ENCODE assay signal across 9 cellular contexts in the genomic region with DNA sequence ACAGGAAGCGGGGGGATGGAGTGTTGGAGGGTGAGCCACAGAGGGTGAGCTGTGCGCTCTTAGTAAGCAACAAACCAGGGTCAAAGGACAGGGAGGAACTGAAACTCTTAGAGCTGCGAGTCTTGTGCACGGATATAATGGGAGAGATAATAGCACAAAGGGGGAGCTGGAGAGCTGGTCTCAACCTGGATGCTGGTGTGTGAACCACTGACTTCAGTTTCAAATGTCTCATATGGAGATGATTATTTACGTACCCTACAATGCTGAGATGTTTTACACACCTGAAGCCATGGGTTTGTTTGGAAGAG. TPM values are rescaled to one million over a fixed set of nuclear protein-coding genes. Genes with fewer than 3 reads are reported as not detected.
DNase-seq lines count a peak whose midpoint lies in the region; ATAC-seq, FAIRE-seq and TF ChIP-seq lines count a peak whose summit lies in the region.
"Had no signal": no experiment of that assay in that cellular context is flagged by ENCODE, and none has a peak within 500 bp of the region (broad histone marks: within the 10 kb centered on the region; RNA-seq: fewer than 3 reads in every experiment).

No MANE protein-coding gene starts in this region.

- H3K4me1 ChIP-seq in GM12878 (ENCODE audit: control insufficient read depth, insufficient read depth, low read length), result peaks cover 15% of the 10 kb centered on the region
- H3K4me1 ChIP-seq in prostate gland (replicated peaks), result no peaks in the 10 kb centered on the region

- 0% methylated on average over 5 of the region's 5 CpGs for WGBS in GM12878 (ENCODE audit: insufficient coverage, insufficient replicate concordance, low lambda C conversion rate, missing lambda C conversion rate)
- WGBS in prostate gland, result 67% methylated on average over 5 of the region's 5 CpGs

- no peaks in the 10 kb centered on the region for H4K20me1 ChIP-seq in GM12878 (ENCODE audit: control insufficient read depth, insufficient read depth)

- TF ChIP-seq EP300 in GM12878 (IDR thresholded peaks at IDR 0.05; ENCODE audit: borderline replicate concordance in 1 of 2, control insufficient read depth in 1 of 2, low read depth in 2 of 2, low read length in 2 of 2), result peak in 1 of 2 experiments; percentile 85; a peak in 2 of 4 replicates

- TF ChIP-seq POLR2A in GM12878 (IDR thresholded peaks at IDR 0.05; ENCODE audit: low read depth, low read length), result no peak
- no peak for TF ChIP-seq POLR2A in prostate gland (IDR thresholded peaks at IDR 0.05)

- peak; percentile 94 for FAIRE-seq in GM12878 (lab: Jason Lieb, UNC)

- intact Hi-C loops in GM12878 (cut with micrococcal nuclease; ENCODE audit: unreplicated experiment) (loop anchor here (5.0 to 10.0 kb wide), 3 partner anchors 34 to 302 kb away; a partner anchor contains a TSS), head of caudate nucleus (cut with DNase I) (no loop called here), prostate gland (cut with DNase I) (no loop called here)
- intact Hi-C loops in activated naive CD4-positive, alpha-beta T cell treated with anti-CD3 and anti-CD28 coated beads for 36 hours (cut with micrococcal nuclease), result loop anchor here (5.0 kb wide), 1 partner anchor 304 kb away; no protein-coding TSS in a partner anchor

- no peak overlapping the region; the same call in 1 of the 2 replicates for H2AFZ ChIP-seq in GM12878 (ENCODE audit: control insufficient read depth, low read depth, low read length)

- no peaks in the 10 kb centered on the region for H3K9me3 ChIP-seq in GM12878 (replicated peaks; ENCODE audit: control insufficient read depth, insufficient read depth, low read length)
- no peaks in the 10 kb centered on the region for H3K9me3 ChIP-seq in prostate gland

- H3K4me2 ChIP-seq in GM12878 (ENCODE audit: control insufficient read depth, insufficient read depth), result peak overlapping the region; percentile 50

- no peaks in the 10 kb centered on the region for H3K36me3 Mint-ChIP-seq in activated naive CD4-positive, alpha-beta T cell treated with anti-CD3 and anti-CD28 coated beads for 36 hours (ENCODE audit: low read depth)

- H3K27ac ChIP-seq in GM12878 (ENCODE audit: control insufficient read depth, insufficient read depth) (no peak overlapping the region), prostate gland (no peak overlapping the region)
- H3K27ac ChIP-seq: skin epidermis had no signal

- POLR2A ChIA-PET in GM12878 (lab: Charles Lee), result interaction anchor here (0.5 to 1.0 kb wide), 3 partner anchors 37 to 178 kb away, joined by 3 to 9 read pairs (median 6); a partner anchor contains a TSS

- peaks cover 3% of the 10 kb centered on the region for H3K4me1 Mint-ChIP-seq in activated naive CD4-positive, alpha-beta T cell treated with anti-CD3 and anti-CD28 coated beads for 36 hours (ENCODE audit: low read depth)

- H3K27ac Mint-ChIP-seq in activated naive CD4-positive, alpha-beta T cell treated with anti-CD3 and anti-CD28 coated beads for 36 hours, result no peak overlapping the region

- RAD21 ChIA-PET in GM12878 (lab: Charles Lee; ENCODE audit: unreplicated experiment), result interaction anchor here (0.8 to 2.4 kb wide), 10 partner anchors 32 to 520 kb away, joined by 3 to 8 read pairs (median 4); a partner anchor contains a TSS

- in situ Hi-C loops in GM12878 (cut with MboI) (loop anchor here (10.0 kb wide), 1 partner anchor 302 kb away; no protein-coding TSS in a partner anchor), G401 (cut with HindIII; ENCODE audit: low sequenced_read_pairs) (no loop called here)

- H3K27me3 Mint-ChIP-seq in activated naive CD4-positive, alpha-beta T cell treated with anti-CD3 and anti-CD28 coated beads for 36 hours (ENCODE audit: low read depth), result no peaks in the 10 kb centered on the region

- BruUV-seq in GM12878 (replicated peaks; lab: Mats Ljungman, UMichigan), result no TSS peak

- no peaks in the 10 kb centered on the region for H3K36me3 ChIP-seq in GM12878 (ENCODE audit: control insufficient read depth in 2 of 2, insufficient read depth in 2 of 2, low read length in 1 of 2)
- H3K36me3 ChIP-seq in prostate gland, result no peaks in the 10 kb centered on the region

- H3K79me2 ChIP-seq in GM12878 (ENCODE audit: control insufficient read depth, insufficient read depth, low read length), result no peaks in the 10 kb centered on the region

- peak; percentile 62 for TF ChIP-seq RAD21 in GM12878 (IDR thresholded peaks at IDR 0.05; ENCODE audit: insufficient read depth, low read depth, low read length)

- no peak overlapping the region for H3K9ac ChIP-seq in GM12878 (ENCODE audit: control insufficient read depth, insufficient read depth, low read length)

- H3K4me3 ChIP-seq in GM12878, result no peak overlapping the region
- H3K4me3 ChIP-seq in prostate gland, result no peak overlapping the region
- H3K4me3 ChIP-seq: skin epidermis had no signal

- DNase-seq in ELR (ENCODE audit: low read depth), result peak; percentile 62
- DNase-seq in GM12878 (ENCODE audit: low read depth, low spot score), result peak; percentile 64
- DNase-seq in G401 (ENCODE audit: low spot score), result no peak
- DNase-seq in activated naive CD4-positive, alpha-beta T cell treated with anti-CD3 and anti-CD28 coated beads for 36 hours, result no peak
- DNase-seq in head of caudate nucleus, result no peak
- no peak for DNase-seq in prostate gland (ENCODE audit: low spot score)

- no peaks in the 10 kb centered on the region for H3K9me3 Mint-ChIP-seq in activated naive CD4-positive, alpha-beta T cell treated with anti-CD3 and anti-CD28 coated beads for 36 hours

- ATAC-seq in GM21367 (IDR thresholded peaks at IDR 0.05; ENCODE audit: unreplicated experiment), result peak; percentile 99
- peak; percentile 99 for ATAC-seq in HG03460 (IDR thresholded peaks at IDR 0.05; ENCODE audit: unreplicated experiment)
- peak; percentile 100 for ATAC-seq in GM12878

- CTCF ChIA-PET in GM12878 (lab: Yijun Ruan, JAX), result interaction anchor here (0.6 to 2.7 kb wide), 13 partner anchors 33 to 521 kb away, joined by 3 to 12 read pairs (median 4); a partner anchor contains a TSS
- CTCF ChIA-PET in activated naive CD4-positive, alpha-beta T cell treated with anti-CD3 and anti-CD28 coated beads for 36 hours (lab: Charles Lee), result interaction anchor here (0.7 kb wide), 1 partner anchor 276 kb away, joined by 3 read pairs; no protein-coding TSS in a partner anchor

- H3K4me3 Mint-ChIP-seq in activated naive CD4-positive, alpha-beta T cell treated with anti-CD3 and anti-CD28 coated beads for 36 hours, result no peak overlapping the region

- SMC1A ChIA-PET in GM12878 (lab: Charles Lee; ENCODE audit: uncharacterized antibody, unreplicated experiment), result interaction anchor here (1.0 to 2.6 kb wide), 15 partner anchors 9 to 521 kb away, joined by 3 to 17 read pairs (median 4); no protein-coding TSS in a partner anchor

- H3K27me3 ChIP-seq in GM12878 (replicated peaks in 1 of 2; ENCODE audit: control insufficient read depth in 2 of 2, insufficient read depth in 2 of 2, low read length in 1 of 2) (no peaks in the 10 kb centered on the region), prostate gland (replicated peaks; ENCODE audit: insufficient read depth) (no peaks in the 10 kb centered on the region)

- TF ChIP-seq CTCF in GM12878 (IDR thresholded peaks at IDR 0.05 in 2 of 3, conservative IDR thresholded peaks at IDR 0.05 in 1 of 3; ENCODE audit: control insufficient read depth in 2 of 3, extremely low read depth in 1 of 3, insufficient read depth in 1 of 3, low read depth in 3 of 3, low read length in 3 of 3), result peak; percentile 44 to 66 (median 49); a peak in 5 of 6 replicates
- TF ChIP-seq CTCF in prostate gland (IDR thresholded peaks at IDR 0.05), result no peak

RNA-seq across cellular contexts. Expression of a gene that starts 35.9 kb away (rescaled TPM):
- 18.9 and 21.4 TPM in 2 replicates for total RNA-seq in GM12878 (2013; cell fraction: nucleolus; rRNA removed)
- 8.7 and 15.1 TPM in 2 replicates for total RNA-seq in GM12878 (2014; rRNA removed)
- 12.2 and 13.2 TPM in 2 replicates for total RNA-seq in GM12878 (2014; rRNA removed; fragmentation: Illumina TruSeq; extraction: Trizol)
- total RNA-seq in GM12878 (2021), result 44.9 and 45.1 TPM in 2 replicates
- polyA plus RNA-seq in GM12878 (2011; ENCODE audit: low read depth), result 7.0 TPM
- 63.9 and 69.8 TPM in 2 replicates for polyA plus RNA-seq in GM12878 (2011; rRNA removed)
- 52.5 and 53.4 TPM in 2 replicates for polyA plus RNA-seq in GM12878 (2011; cell fraction: cytosol; rRNA removed)
- polyA plus RNA-seq in GM12878 (2011; cell fraction: nucleus; rRNA removed), result 87.8 and 88.3 TPM in 2 replicates
- polyA plus RNA-seq in GM12878 (2012), result 16.7 and 18.1 TPM in 2 replicates
- 29.5 and 30.4 TPM in 2 replicates for polyA plus RNA-seq in GM12878 (2014; fragmentation: Illumina TruSeq; extraction: Trizol)
- 1 to 10 TPM; 6.2 to 8.8 TPM for polyA plus RNA-seq in GM12878 (2014; fragmentation: Nextera tagmentation; extraction: Ambion mirVana)
- polyA plus RNA-seq in GM12878 (2014; rRNA removed), result 29.2 and 34.8 TPM in 2 replicates
- polyA plus RNA-seq in GM12878 (2016; fragmentation: Nextera tagmentation; extraction: Ambion mirVana), result 10 to 100 TPM; 21.8 to 22.0 TPM
- 57.6 and 90.8 TPM in 2 replicates for polyA minus RNA-seq in GM12878 (2011; rRNA and poly(A)+ RNA removed)
- 15.9 and 22.5 TPM in 2 replicates for polyA minus RNA-seq in GM12878 (2011; cell fraction: cytosol; rRNA and poly(A)+ RNA removed)
- 34.7 and 50.0 TPM in 2 replicates for polyA minus RNA-seq in GM12878 (2011; cell fraction: nucleus; rRNA and poly(A)+ RNA removed)
- 1.2 and 2.0 TPM in 2 replicates for total RNA-seq in G401 (2014; rRNA removed; shearing (Covaris generic))
- total RNA-seq in activated naive CD4-positive, alpha-beta T cell treated with anti-CD3 and anti-CD28 coated beads for 36 hours, result 10 to 100 TPM; 28.4 to 33.0 TPM
- 10 to 100 TPM; 25.6 to 32.2 TPM for total RNA-seq in prostate gland

RNA-seq across cellular contexts. Expression of a gene that starts 37.5 kb away (rescaled TPM):
- 7.5 TPM in 2 replicates for total RNA-seq in GM12878 (2013; cell fraction: nucleolus; rRNA removed)
- total RNA-seq in GM12878 (2014; rRNA removed) (8.3 and 8.7 TPM in 2 replicates), GM12878 (2014; rRNA removed; fragmentation: Illumina TruSeq; extraction: Trizol) (5.8 and 6.2 TPM in 2 replicates), GM12878 (2021) (14.0 and 15.2 TPM in 2 replicates), prostate gland (10 to 100 TPM; 18.2 to 48.6 TPM)
- 2.4 TPM for polyA plus RNA-seq in GM12878 (2011; ENCODE audit: low read depth)
- polyA plus RNA-seq in GM12878 (2011; rRNA removed) (2.8 and 4.0 TPM in 2 replicates), GM12878 (2014; fragmentation: Illumina TruSeq; extraction: Trizol) (5.3 and 7.1 TPM in 2 replicates), GM12878 (2014; fragmentation: Nextera tagmentation; extraction: Ambion mirVana) (1 to 10 TPM; 2.2 to 2.9 TPM), GM12878 (2014; rRNA removed) (6.7 and 7.9 TPM in 2 replicates), GM12878 (2016; fragmentation: Nextera tagmentation; extraction: Ambion mirVana) (1 to 10 TPM; 2.4 to 2.8 TPM)
- polyA plus RNA-seq in GM12878 (2011; cell fraction: cytosol; rRNA removed), result 4.4 and 4.8 TPM in 2 replicates
- 5.2 and 7.7 TPM in 2 replicates for polyA plus RNA-seq in GM12878 (2011; cell fraction: nucleus; rRNA removed)
- 4.3 and 5.1 TPM in 2 replicates for polyA plus RNA-seq in GM12878 (2012)
- 4.9 and 6.4 TPM in 2 replicates for polyA minus RNA-seq in GM12878 (2011; rRNA and poly(A)+ RNA removed)
- polyA minus RNA-seq in GM12878 (2011; cell fraction: cytosol; rRNA and poly(A)+ RNA removed), result 5.1 and 5.2 TPM in 2 replicates
- polyA minus RNA-seq in GM12878 (2011; cell fraction: nucleus; rRNA and poly(A)+ RNA removed), result 4.1 and 7.7 TPM in 2 replicates
- 0.03 and 0.31 TPM in 2 replicates for total RNA-seq in G401 (2014; rRNA removed; shearing (Covaris generic))
- 10 to 100 TPM; 13.8 to 14.3 TPM for total RNA-seq in activated naive CD4-positive, alpha-beta T cell treated with anti-CD3 and anti-CD28 coated beads for 36 hours

Comparison
In these comparisons a context has a peak if more than half of its experiments do, and no peak if none do; other contexts are left out.
1. DNase-seq: peak in ELR (single experiment) and GM12878 (single experiment); none in G401 (single experiment), activated naive CD4-positive, alpha-beta T cell treated with anti-CD3 and anti-CD28 coated beads for 36 hours (single experiment), head of caudate nucleus (0 of 42) and prostate gland (single experiment).
2. CTCF ChIP-seq: peak in GM12878 (3 of 3); none in prostate gland (0 of 4).
3. intact Hi-C loops: an anchor here in GM12878 (5.0 to 10.0 kb wide) and activated naive CD4-positive, alpha-beta T cell treated with anti-CD3 and anti-CD28 coated beads for 36 hours (5.0 kb wide); none called in head of caudate nucleus and prostate gland.
4. Peak in every context shown above with its lines, with median percentiles within 50 percentile points of each other: ATAC-seq.